ENCODE assay signal across 10 cellular contexts in genomic region chr1:1600861-1601563, GRCh38. TPM values are rescaled to one million over a fixed set of nuclear protein-coding genes. Genes with fewer than 3 reads are reported as not detected.
DNase-seq lines count a peak whose midpoint lies in the region; ATAC-seq and TF ChIP-seq lines count a peak whose summit lies in the region.
"Had no signal": no experiment of that assay in that cellular context is flagged by ENCODE, and none has a peak within 500 bp of the region (broad histone marks: within the 10 kb centered on the region; RNA-seq: fewer than 3 reads in every experiment).

No MANE protein-coding gene starts in this region.

- no peak for TF ChIP-seq POLR2A in HCT116 (IDR thresholded peaks at IDR 0.05; ENCODE audit: borderline replicate concordance, extremely low read depth, insufficient read depth, insufficient read length)
- no peak for TF ChIP-seq POLR2A in breast epithelium (IDR thresholded peaks at IDR 0.05)

- RAD21 ChIA-PET in HCT116 (lab: Charles Lee; ENCODE audit: low non-redundant PET in 1 of 2, low total read pairs in 2 of 2, uncharacterized antibody in 2 of 2, unreplicated experiment in 2 of 2) = no interaction called here

- H3K36me3 ChIP-seq in HCT116 (ENCODE audit: control insufficient read depth in 1 of 2, insufficient read depth in 2 of 2, low read length in 2 of 2) (no peaks in the 10 kb centered on the region), breast epithelium (no peaks in the 10 kb centered on the region), HAP-1 (replicated peaks) (no peaks in the 10 kb centered on the region)

- no peak overlapping the region for H2AFZ ChIP-seq in HCT116 (ENCODE audit: low read depth, low read length, poor library complexity, severe bottlenecking)

- CTCF ChIA-PET in HCT116 (lab: Charles Lee) = no interaction called here

- in situ Hi-C loops in HAP-1 (cut with MboI; ENCODE audit: low sequenced_read_pairs) = no loop called here

- POLR2A ChIA-PET in HCT116 (lab: Charles Lee) = no interaction called here
- POLR2A ChIA-PET in naive thymus-derived CD8-positive, alpha-beta T cell (lab: Charles Lee) = interaction anchor here (0.6 to 4.2 kb wide), 4 partner anchors 13 to 331 kb away, joined by 3 to 43 read pairs (median 5); partner anchors contain the start of gene MIB2

- no peak for TF ChIP-seq RAD21 in HCT116 (IDR thresholded peaks at IDR 0.05; ENCODE audit: low read depth)

- DNase-seq in CD14-positive monocyte (ENCODE audit: low spot score) (no peak), HCT116 (ENCODE audit: low read depth, low spot score) (no peak), breast epithelium (ENCODE audit: low spot score in 2 of 2) (no peak), HAP-1 (ENCODE audit: low spot score in 2 of 2) (no peak), NCI-H1694 (lab: John Stamatoyannopoulos, UW) (no peak)
- DNase-seq in naive thymus-derived CD8-positive, alpha-beta T cell = no peak
- DNase-seq: GOT3, kidney glomerular epithelial cell had no signal

- H3K27ac Mint-ChIP-seq in CD14-positive monocyte = peak overlapping the region in 1 of 7 donors; percentile 42
- no peak overlapping the region for H3K27ac Mint-ChIP-seq in naive thymus-derived CD8-positive, alpha-beta T cell

- peak overlapping the region; percentile 66 to 82 for H3K4me3 Mint-ChIP-seq in CD14-positive monocyte
- peak overlapping the region; percentile 39 to 76 (median 65) for H3K4me3 Mint-ChIP-seq in naive thymus-derived CD8-positive, alpha-beta T cell

- H3K79me2 ChIP-seq in HCT116 (ENCODE audit: insufficient read depth, low read length) = no peaks in the 10 kb centered on the region

- peaks cover 34% of the 10 kb centered on the region for H3K4me1 Mint-ChIP-seq in CD14-positive monocyte
- peaks cover 5 to 11% (median 8%) of the 10 kb centered on the region in 4 donors for H3K4me1 Mint-ChIP-seq in naive thymus-derived CD8-positive, alpha-beta T cell

- ATAC-seq in HCT116 (no peak), esophagus mucosa (no peak), GM19324 (IDR thresholded peaks at IDR 0.05; ENCODE audit: low FRiP score, unreplicated experiment) (no peak)
- no peak for ATAC-seq in naive thymus-derived CD8-positive, alpha-beta T cell

- no peak for TF ChIP-seq CTCF in CD14-positive monocyte (IDR thresholded peaks at IDR 0.05)
- no peak for TF ChIP-seq CTCF in HCT116 (IDR thresholded peaks at IDR 0.05 in 2 of 3, conservative IDR thresholded peaks at IDR 0.05 in 1 of 3; ENCODE audit: borderline replicate concordance in 1 of 3, insufficient read depth in 1 of 3, low read depth in 2 of 3, low read length in 2 of 3)
- TF ChIP-seq CTCF in breast epithelium (IDR thresholded peaks at IDR 0.05) = no peak

- H3K27ac ChIP-seq in HCT116 (ENCODE audit: low read depth, low read length) = no peak overlapping the region; the same call in 1 of the 2 replicates
- no peak overlapping the region for H3K27ac ChIP-seq in breast epithelium

- BruUV-seq in HCT116 (replicated peaks; lab: Mats Ljungman, UMichigan) = no TSS peak

- no peaks in the 10 kb centered on the region for H3K9me3 ChIP-seq in HCT116 (ENCODE audit: control insufficient read depth in 1 of 2, insufficient read depth in 1 of 2, low read depth in 1 of 2, low read length in 2 of 2)
- no peaks in the 10 kb centered on the region for H3K9me3 ChIP-seq in breast epithelium
- H3K9me3 ChIP-seq in HAP-1 = no peaks in the 10 kb centered on the region

- H3K27me3 Mint-ChIP-seq in CD14-positive monocyte (ENCODE audit: low read depth in 3 of 3) = peaks cover 9 to 17% (median 11%) of the 10 kb centered on the region in 3 donors
- H3K27me3 Mint-ChIP-seq in naive thymus-derived CD8-positive, alpha-beta T cell = peaks cover 0 to 11% (median 0%) of the 10 kb centered on the region in 5 donors

- H3K27me3 ChIP-seq in HCT116 (ENCODE audit: insufficient read depth, low read length) (peaks cover 8% of the 10 kb centered on the region; the same call in 1 of the 2 replicates), breast epithelium (peaks cover 5 to 6% of the 10 kb centered on the region in 2 donors), HAP-1 (ENCODE audit: low read depth) (peaks cover 4% of the 10 kb centered on the region; the same call in 1 of the 2 replicates)

- H3K9me3 Mint-ChIP-seq in CD14-positive monocyte = peaks cover 0 to 2% (median 0%) of the 10 kb centered on the region in 7 donors
- no peaks in the 10 kb centered on the region for H3K9me3 Mint-ChIP-seq in naive thymus-derived CD8-positive, alpha-beta T cell

- H3K9ac ChIP-seq in HCT116 (ENCODE audit: low read length) = 0 out of 2 replicates have a peak overlapping the region, but pooled peaks have one; percentile 38

- H3K4me3 ChIP-seq in HCT116 (replicated peaks in 1 of 2; ENCODE audit: low read depth in 1 of 2, low read length in 2 of 2) (peak overlapping the region in 1 of 2 experiments; percentile 55), breast epithelium (peak overlapping the region in 2 of 3 donors; percentile 60 to 80), HAP-1 (no peak overlapping the region)

- H3K36me3 Mint-ChIP-seq in CD14-positive monocyte = no peaks in the 10 kb centered on the region
- H3K36me3 Mint-ChIP-seq in naive thymus-derived CD8-positive, alpha-beta T cell = no peaks in the 10 kb centered on the region

- peak overlapping the region; percentile 84 for H3K4me2 ChIP-seq in HCT116 (ENCODE audit: low read length)

- intact Hi-C loops in CD14-positive monocyte (cut with micrococcal nuclease) (no loop called here), HCT116 (cut with micrococcal nuclease) (no loop called here), breast epithelium (cut with DNase I; ENCODE audit: low total_unique reads) (no loop called here)

- no peaks in the 10 kb centered on the region for H4K20me1 ChIP-seq in HCT116 (ENCODE audit: insufficient read depth)

- H3K4me1 ChIP-seq in HCT116 (ENCODE audit: control insufficient read depth in 1 of 2, insufficient read depth in 2 of 2, low read length in 2 of 2) (peaks cover 10 to 34% of the 10 kb centered on the region in 2 experiments; a peak in 3 of 4 replicates), breast epithelium (peaks cover 6 to 8% of the 10 kb centered on the region in 2 donors), HAP-1 (no peaks in the 10 kb centered on the region)

- H3K9me2 ChIP-seq in HCT116 (ENCODE audit: insufficient read depth) = no peaks in the 10 kb centered on the region

TF ChIP-seq in HCT116, 20 proteins besides CTCF, POLR2A, EP300 and RAD21 (continues in another document):
- TF ChIP-seq, protein P1, sequence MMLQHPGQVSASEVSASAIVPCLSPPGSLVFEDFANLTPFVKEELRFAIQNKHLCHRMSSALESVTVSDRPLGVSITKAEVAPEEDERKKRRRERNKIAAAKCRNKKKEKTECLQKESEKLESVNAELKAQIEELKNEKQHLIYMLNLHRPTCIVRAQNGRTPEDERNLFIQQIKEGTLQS (IDR thresholded peaks at IDR 0.05) = no peak
- TF ChIP-seq POLR2AphosphoS5 (IDR thresholded peaks at IDR 0.05; ENCODE audit: low read depth, low read length) = no peak
- TF ChIP-seq JUND (IDR thresholded peaks at IDR 0.05) = no peak
- no peak for TF ChIP-seq TCF7L2 (IDR thresholded peaks at IDR 0.05; ENCODE audit: borderline replicate concordance, extremely low read depth, insufficient read depth, insufficient read length)
- TF ChIP-seq FOSL1 (IDR thresholded peaks at IDR 0.05; ENCODE audit: low read depth) = no peak
- TF ChIP-seq EZH2phosphoT487 (IDR thresholded peaks at IDR 0.05; ENCODE audit: borderline replicate concordance) = no peak
- TF ChIP-seq EZH2 (IDR thresholded peaks at IDR 0.05) = no peak

RNA-seq across cellular contexts. Expression of gene FNDC10, which starts 1.1 kb away (rescaled TPM):
- polyA plus RNA-seq in CD14-positive monocyte = 1 to 10 TPM in 1 of 2 donors, under 1 TPM in 1; 0.46 to 1.5 TPM
- total RNA-seq in HCT116 (2021; ENCODE audit: unreplicated experiment) = 8.4 TPM
- polyA plus RNA-seq in HCT116 (2012) = 4.1 and 6.1 TPM in 2 replicates
- total RNA-seq in breast epithelium = 1 to 10 TPM in 1 of 3 donors, under 1 TPM in 2; 0.48 to 2.9 (median 0.98) TPM
- total RNA-seq in naive thymus-derived CD8-positive, alpha-beta T cell = 1 to 10 TPM; 3.7 to 3.8 TPM
- 1 to 10 TPM in 1 of 3 donors, under 1 TPM in 2; 0.75 to 2.4 (median 0.89) TPM for polyA plus RNA-seq in naive thymus-derived CD8-positive, alpha-beta T cell
- 5.7 TPM for total RNA-seq in esophagus mucosa

RNA-seq across cellular contexts. Expression of gene MIB2, which starts 14.3 kb away (rescaled TPM):
- polyA plus RNA-seq in CD14-positive monocyte = 1 to 10 TPM; 5.4 to 5.6 TPM
- 194 TPM for total RNA-seq in HCT116 (2021; ENCODE audit: unreplicated experiment)
- polyA plus RNA-seq in HCT116 (2012) = 136 and 167 TPM in 2 replicates
- total RNA-seq in breast epithelium = 10 to 100 TPM; 32.0 to 69.5 (median 48.9) TPM
- total RNA-seq in naive thymus-derived CD8-positive, alpha-beta T cell = 100 to 1,000 TPM; 109 to 122 TPM
- polyA plus RNA-seq in naive thymus-derived CD8-positive, alpha-beta T cell = 10 to 100 TPM; 23.6 to 31.1 (median 27.2) TPM
- total RNA-seq in esophagus mucosa = 87.5 TPM

RNA-seq across cellular contexts. Expression of gene SSU72, which starts 26.3 kb away (rescaled TPM):
- 100 to 1,000 TPM; 138 to 168 TPM for polyA plus RNA-seq in CD14-positive monocyte
- total RNA-seq in HCT116 (2021; ENCODE audit: unreplicated experiment) (134 TPM), breast epithelium (100 to 1,000 TPM; 100 to 125 (median 114) TPM), esophagus mucosa (106 TPM)
- 76.4 and 94.8 TPM in 2 replicates for polyA plus RNA-seq in HCT116 (2012)
- 100 to 1,000 TPM; 158 to 162 TPM for total RNA-seq in naive thymus-derived CD8-positive, alpha-beta T cell
- 100 to 1,000 TPM; 219 to 290 (median 248) TPM for polyA plus RNA-seq in naive thymus-derived CD8-positive, alpha-beta T cell

RNA-seq across cellular contexts. Expression of gene MMP23B, which starts 31.0 kb away (rescaled TPM):
- under 1 TPM; 0.21 to 0.24 TPM for polyA plus RNA-seq in CD14-positive monocyte
- total RNA-seq in HCT116 (2021; ENCODE audit: unreplicated experiment) = 8.7 TPM
- polyA plus RNA-seq in HCT116 (2012) = 0.87 and 1.5 TPM in 2 replicates
- 10 to 100 TPM in 1 of 3 donors, 1 to 10 TPM in 2; 2.7 to 15.5 (median 7.5) TPM for total RNA-seq in breast epithelium
- total RNA-seq in naive thymus-derived CD8-positive, alpha-beta T cell = 1 to 10 TPM; 3.6 to 6.1 TPM
- polyA plus RNA-seq in naive thymus-derived CD8-positive, alpha-beta T cell = 1 to 10 TPM in 2 of 3 donors, not detected in 1; 1.1 to 2.4 TPM
- total RNA-seq in esophagus mucosa = 0.92 TPM

RNA-seq across cellular contexts. Expression of gene CDK11B, which starts 57.8 kb away (rescaled TPM):
- polyA plus RNA-seq in CD14-positive monocyte = 1 to 10 TPM; 2.5 to 6.6 TPM
- 31.5 TPM for total RNA-seq in HCT116 (2021; ENCODE audit: unreplicated experiment)
- polyA plus RNA-seq in HCT116 (2012) = 30.9 and 32.5 TPM in 2 replicates
- 10 to 100 TPM; 17.4 to 30.3 (median 26.2) TPM for total RNA-seq in breast epithelium
- total RNA-seq in naive thymus-derived CD8-positive, alpha-beta T cell = 10 to 100 TPM; 43.6 to 44.3 TPM
- polyA plus RNA-seq in naive thymus-derived CD8-positive, alpha-beta T cell = 10 to 100 TPM; 11.8 to 19.7 (median 12.7) TPM
- 10.9 TPM for total RNA-seq in esophagus mucosa
